In the genomic region with DNA sequence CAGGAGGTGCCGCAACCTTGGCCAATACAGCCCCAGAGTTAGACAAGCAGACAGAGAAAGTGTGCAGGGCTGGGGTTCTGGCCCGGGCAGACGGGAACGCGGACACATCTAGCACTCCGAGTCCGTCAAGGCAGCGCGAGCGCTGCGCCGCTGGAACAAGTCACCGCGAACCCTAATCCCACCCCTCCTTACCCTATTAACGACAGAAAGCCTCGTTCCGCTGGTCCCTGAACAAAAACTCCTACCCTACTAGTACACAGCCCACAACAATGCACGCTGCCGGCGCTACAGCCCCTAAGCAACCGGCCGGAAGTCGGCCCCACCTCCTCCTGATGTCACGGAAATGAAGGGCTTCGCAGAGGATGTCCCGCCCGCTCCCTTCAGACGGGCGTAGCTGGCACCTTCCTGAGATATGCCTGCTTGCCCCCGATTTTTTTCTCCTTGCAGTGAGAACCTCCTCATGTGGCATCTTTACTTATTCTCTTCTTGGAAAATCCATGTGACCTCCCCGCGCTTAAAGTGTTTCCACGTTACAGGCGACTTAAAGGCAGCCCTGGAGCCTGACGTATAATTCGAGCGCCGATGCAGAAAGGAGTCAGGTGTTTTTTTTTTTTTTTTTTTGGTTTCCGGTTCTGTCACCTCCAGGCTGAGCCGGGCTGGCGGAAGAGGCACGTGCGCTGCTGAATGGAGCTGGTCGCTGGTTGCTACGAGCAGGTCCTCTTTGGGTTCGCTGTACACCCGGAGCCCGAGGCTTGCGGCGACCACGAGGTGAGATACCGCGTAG, we compare ENCODE assay signal across 1 cellular context.
TF ChIP-seq lines count a peak whose summit lies in the region.

A gene (minus strand): TSS at position 315 of the 784 bp plus-strand sequence. CDS start 7,066 bp downstream, outside the sequence.
A gene with protein sequence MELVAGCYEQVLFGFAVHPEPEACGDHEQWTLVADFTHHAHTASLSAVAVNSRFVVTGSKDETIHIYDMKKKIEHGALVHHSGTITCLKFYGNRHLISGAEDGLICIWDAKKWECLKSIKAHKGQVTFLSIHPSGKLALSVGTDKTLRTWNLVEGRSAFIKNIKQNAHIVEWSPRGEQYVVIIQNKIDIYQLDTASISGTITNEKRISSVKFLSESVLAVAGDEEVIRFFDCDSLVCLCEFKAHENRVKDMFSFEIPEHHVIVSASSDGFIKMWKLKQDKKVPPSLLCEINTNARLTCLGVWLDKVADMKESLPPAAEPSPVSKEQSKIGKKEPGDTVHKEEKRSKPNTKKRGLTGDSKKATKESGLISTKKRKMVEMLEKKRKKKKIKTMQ (plus strand): TSS at position 671 of the 784 bp plus-strand sequence. CDS start 14 bp downstream, at position 685.

TF ChIP-seq in K562, 482 proteins besides CTCF, POLR2A, EP300 and RAD21 (continued from another document and continues in another):
- TF ChIP-seq, protein P1, sequence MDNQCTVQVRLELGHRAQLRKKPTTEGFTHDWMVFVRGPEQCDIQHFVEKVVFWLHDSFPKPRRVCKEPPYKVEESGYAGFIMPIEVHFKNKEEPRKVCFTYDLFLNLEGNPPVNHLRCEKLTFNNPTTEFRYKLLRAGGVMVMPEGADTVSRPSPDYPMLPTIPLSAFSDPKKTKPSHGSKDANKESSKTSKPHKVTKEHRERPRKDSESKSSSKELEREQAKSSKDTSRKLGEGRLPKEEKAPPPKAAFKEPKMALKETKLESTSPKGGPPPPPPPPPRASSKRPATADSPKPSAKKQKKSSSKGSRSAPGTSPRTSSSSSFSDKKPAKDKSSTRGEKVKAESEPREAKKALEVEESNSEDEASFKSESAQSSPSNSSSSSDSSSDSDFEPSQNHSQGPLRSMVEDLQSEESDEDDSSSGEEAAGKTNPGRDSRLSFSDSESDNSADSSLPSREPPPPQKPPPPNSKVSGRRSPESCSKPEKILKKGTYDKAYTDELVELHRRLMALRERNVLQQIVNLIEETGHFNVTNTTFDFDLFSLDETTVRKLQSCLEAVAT (IDR thresholded peaks at IDR 0.05): peak; percentile 58 to 73
- TF ChIP-seq MXI1 (IDR thresholded peaks at IDR 0.05; ENCODE audit: low read depth, low read length): peak; percentile 95
- TF ChIP-seq, protein P2, sequence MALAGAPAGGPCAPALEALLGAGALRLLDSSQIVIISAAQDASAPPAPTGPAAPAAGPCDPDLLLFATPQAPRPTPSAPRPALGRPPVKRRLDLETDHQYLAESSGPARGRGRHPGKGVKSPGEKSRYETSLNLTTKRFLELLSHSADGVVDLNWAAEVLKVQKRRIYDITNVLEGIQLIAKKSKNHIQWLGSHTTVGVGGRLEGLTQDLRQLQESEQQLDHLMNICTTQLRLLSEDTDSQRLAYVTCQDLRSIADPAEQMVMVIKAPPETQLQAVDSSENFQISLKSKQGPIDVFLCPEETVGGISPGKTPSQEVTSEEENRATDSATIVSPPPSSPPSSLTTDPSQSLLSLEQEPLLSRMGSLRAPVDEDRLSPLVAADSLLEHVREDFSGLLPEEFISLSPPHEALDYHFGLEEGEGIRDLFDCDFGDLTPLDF (CRISPR knock-in tag; IDR thresholded peaks at IDR 0.05): peak; percentile 35; the same call in 1 of the 2 replicates
- TF ChIP-seq ZNF778 (CRISPR knock-in tag; IDR thresholded peaks at IDR 0.05): no peak
- TF ChIP-seq TEAD1 (CRISPR knock-in tag; IDR thresholded peaks at IDR 0.05): peak in 1 of 2 experiments; percentile 34; a peak in 1 of 4 replicates
- TF ChIP-seq FOXA3 (CRISPR knock-in tag; conservative IDR thresholded peaks at IDR 0.05 in 1 of 2, IDR thresholded peaks at IDR 0.05 in 1 of 2): no peak
- peak; percentile 92 for TF ChIP-seq ZZZ3 (IDR thresholded peaks at IDR 0.05)
- 0 out of 2 replicates have a peak, but pooled peaks have one; percentile 23 for TF ChIP-seq ZEB2 (IDR thresholded peaks at IDR 0.05)
- TF ChIP-seq, protein P3, sequence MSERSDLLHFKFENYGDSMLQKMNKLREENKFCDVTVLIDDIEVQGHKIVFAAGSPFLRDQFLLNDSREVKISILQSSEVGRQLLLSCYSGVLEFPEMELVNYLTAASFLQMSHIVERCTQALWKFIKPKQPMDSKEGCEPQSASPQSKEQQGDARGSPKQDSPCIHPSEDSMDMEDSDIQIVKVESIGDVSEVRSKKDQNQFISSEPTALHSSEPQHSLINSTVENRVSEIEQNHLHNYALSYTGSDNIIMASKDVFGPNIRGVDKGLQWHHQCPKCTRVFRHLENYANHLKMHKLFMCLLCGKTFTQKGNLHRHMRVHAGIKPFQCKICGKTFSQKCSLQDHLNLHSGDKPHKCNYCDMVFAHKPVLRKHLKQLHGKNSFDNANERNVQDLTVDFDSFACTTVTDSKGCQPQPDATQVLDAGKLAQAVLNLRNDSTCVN (CRISPR knock-in tag; IDR thresholded peaks at IDR 0.05): peak; percentile 78; the same call in 1 of the 2 replicates
- no peak for TF ChIP-seq RUNX1 (IDR thresholded peaks at IDR 0.05; ENCODE audit: low read depth)
- TF ChIP-seq, protein P4, sequence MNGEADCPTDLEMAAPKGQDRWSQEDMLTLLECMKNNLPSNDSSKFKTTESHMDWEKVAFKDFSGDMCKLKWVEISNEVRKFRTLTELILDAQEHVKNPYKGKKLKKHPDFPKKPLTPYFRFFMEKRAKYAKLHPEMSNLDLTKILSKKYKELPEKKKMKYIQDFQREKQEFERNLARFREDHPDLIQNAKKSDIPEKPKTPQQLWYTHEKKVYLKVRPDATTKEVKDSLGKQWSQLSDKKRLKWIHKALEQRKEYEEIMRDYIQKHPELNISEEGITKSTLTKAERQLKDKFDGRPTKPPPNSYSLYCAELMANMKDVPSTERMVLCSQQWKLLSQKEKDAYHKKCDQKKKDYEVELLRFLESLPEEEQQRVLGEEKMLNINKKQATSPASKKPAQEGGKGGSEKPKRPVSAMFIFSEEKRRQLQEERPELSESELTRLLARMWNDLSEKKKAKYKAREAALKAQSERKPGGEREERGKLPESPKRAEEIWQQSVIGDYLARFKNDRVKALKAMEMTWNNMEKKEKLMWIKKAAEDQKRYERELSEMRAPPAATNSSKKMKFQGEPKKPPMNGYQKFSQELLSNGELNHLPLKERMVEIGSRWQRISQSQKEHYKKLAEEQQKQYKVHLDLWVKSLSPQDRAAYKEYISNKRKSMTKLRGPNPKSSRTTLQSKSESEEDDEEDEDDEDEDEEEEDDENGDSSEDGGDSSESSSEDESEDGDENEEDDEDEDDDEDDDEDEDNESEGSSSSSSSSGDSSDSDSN (IDR thresholded peaks at IDR 0.05; ENCODE audit: borderline replicate concordance in 1 of 2, low read depth in 2 of 2, low read length in 2 of 2): peak; percentile 61 to 74; a peak in 1 of 4 replicates
- peak; percentile 51; the same call in 1 of the 2 replicates for TF ChIP-seq GATAD2B (IDR thresholded peaks at IDR 0.05; ENCODE audit: borderline replicate concordance)
- TF ChIP-seq KHSRP (IDR thresholded peaks at IDR 0.05): peak; percentile 86
- TF ChIP-seq MEF2A (IDR thresholded peaks at IDR 0.05; ENCODE audit: control insufficient read depth, low read depth, low read length): no peak; the same call in 1 of the 2 replicates
- TF ChIP-seq, protein P5, sequence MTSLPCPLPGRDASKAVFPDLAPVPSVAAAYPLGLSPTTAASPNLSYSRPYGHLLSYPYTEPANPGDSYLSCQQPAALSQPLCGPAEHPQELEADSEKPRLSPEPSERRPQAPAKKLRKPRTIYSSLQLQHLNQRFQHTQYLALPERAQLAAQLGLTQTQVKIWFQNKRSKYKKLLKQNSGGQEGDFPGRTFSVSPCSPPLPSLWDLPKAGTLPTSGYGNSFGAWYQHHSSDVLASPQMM (CRISPR knock-in tag; IDR thresholded peaks at IDR 0.05): no peak
- no peak for TF ChIP-seq RCOR1 (IDR thresholded peaks at IDR 0.05; ENCODE audit: borderline replicate concordance in 1 of 2, low read depth in 2 of 2, low read length in 2 of 2)
- peak; percentile 94 for TF ChIP-seq ETV5 (CRISPR knock-in tag; IDR thresholded peaks at IDR 0.05; ENCODE audit: low read depth)
- TF ChIP-seq SMAD1 (IDR thresholded peaks at IDR 0.05; ENCODE audit: low read depth, low read length, partially characterized antibody): peak; percentile 21
- peak; percentile 99 for TF ChIP-seq BACH1 (tag; IDR thresholded peaks at IDR 0.05)
- TF ChIP-seq KLF1 (tag; IDR thresholded peaks at IDR 0.05): peak; percentile 95
- TF ChIP-seq, protein P6, sequence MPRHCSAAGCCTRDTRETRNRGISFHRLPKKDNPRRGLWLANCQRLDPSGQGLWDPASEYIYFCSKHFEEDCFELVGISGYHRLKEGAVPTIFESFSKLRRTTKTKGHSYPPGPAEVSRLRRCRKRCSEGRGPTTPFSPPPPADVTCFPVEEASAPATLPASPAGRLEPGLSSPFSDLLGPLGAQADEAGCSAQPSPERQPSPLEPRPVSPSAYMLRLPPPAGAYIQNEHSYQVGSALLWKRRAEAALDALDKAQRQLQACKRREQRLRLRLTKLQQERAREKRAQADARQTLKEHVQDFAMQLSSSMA (CRISPR knock-in tag; IDR thresholded peaks at IDR 0.05): 0 out of 2 replicates have a peak, but pooled peaks have one; percentile 78
- TF ChIP-seq, protein P7, sequence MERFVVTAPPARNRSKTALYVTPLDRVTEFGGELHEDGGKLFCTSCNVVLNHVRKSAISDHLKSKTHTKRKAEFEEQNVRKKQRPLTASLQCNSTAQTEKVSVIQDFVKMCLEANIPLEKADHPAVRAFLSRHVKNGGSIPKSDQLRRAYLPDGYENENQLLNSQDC (CRISPR knock-in tag; IDR thresholded peaks at IDR 0.05): no peak; the same call in 1 of the 2 replicates
- TF ChIP-seq, protein P8, sequence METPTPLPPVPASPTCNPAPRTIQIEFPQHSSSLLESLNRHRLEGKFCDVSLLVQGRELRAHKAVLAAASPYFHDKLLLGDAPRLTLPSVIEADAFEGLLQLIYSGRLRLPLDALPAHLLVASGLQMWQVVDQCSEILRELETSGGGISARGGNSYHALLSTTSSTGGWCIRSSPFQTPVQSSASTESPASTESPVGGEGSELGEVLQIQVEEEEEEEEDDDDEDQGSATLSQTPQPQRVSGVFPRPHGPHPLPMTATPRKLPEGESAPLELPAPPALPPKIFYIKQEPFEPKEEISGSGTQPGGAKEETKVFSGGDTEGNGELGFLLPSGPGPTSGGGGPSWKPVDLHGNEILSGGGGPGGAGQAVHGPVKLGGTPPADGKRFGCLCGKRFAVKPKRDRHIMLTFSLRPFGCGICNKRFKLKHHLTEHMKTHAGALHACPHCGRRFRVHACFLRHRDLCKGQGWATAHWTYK (CRISPR knock-in tag; IDR thresholded peaks at IDR 0.05): no peak; the same call in 1 of the 2 replicates
- TF ChIP-seq TCF7L2 (IDR thresholded peaks at IDR 0.05; ENCODE audit: low read depth, low read length): peak; percentile 42
- no peak for TF ChIP-seq SRSF1 (IDR thresholded peaks at IDR 0.05; ENCODE audit: low read depth, low read length)
- TF ChIP-seq, protein P9, sequence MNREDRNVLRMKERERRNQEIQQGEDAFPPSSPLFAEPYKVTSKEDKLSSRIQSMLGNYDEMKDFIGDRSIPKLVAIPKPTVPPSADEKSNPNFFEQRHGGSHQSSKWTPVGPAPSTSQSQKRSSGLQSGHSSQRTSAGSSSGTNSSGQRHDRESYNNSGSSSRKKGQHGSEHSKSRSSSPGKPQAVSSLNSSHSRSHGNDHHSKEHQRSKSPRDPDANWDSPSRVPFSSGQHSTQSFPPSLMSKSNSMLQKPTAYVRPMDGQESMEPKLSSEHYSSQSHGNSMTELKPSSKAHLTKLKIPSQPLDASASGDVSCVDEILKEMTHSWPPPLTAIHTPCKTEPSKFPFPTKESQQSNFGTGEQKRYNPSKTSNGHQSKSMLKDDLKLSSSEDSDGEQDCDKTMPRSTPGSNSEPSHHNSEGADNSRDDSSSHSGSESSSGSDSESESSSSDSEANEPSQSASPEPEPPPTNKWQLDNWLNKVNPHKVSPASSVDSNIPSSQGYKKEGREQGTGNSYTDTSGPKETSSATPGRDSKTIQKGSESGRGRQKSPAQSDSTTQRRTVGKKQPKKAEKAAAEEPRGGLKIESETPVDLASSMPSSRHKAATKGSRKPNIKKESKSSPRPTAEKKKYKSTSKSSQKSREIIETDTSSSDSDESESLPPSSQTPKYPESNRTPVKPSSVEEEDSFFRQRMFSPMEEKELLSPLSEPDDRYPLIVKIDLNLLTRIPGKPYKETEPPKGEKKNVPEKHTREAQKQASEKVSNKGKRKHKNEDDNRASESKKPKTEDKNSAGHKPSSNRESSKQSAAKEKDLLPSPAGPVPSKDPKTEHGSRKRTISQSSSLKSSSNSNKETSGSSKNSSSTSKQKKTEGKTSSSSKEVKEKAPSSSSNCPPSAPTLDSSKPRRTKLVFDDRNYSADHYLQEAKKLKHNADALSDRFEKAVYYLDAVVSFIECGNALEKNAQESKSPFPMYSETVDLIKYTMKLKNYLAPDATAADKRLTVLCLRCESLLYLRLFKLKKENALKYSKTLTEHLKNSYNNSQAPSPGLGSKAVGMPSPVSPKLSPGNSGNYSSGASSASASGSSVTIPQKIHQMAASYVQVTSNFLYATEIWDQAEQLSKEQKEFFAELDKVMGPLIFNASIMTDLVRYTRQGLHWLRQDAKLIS (CRISPR knock-in tag; IDR thresholded peaks at IDR 0.05): peak; percentile 82; the same call in 1 of the 2 replicates
- TF ChIP-seq RBM15 (IDR thresholded peaks at IDR 0.05; ENCODE audit: insufficient read depth, low read length): no peak
- peak; percentile 100 for TF ChIP-seq MTA1 (IDR thresholded peaks at IDR 0.05; ENCODE audit: borderline replicate concordance)
- TF ChIP-seq, protein P10, sequence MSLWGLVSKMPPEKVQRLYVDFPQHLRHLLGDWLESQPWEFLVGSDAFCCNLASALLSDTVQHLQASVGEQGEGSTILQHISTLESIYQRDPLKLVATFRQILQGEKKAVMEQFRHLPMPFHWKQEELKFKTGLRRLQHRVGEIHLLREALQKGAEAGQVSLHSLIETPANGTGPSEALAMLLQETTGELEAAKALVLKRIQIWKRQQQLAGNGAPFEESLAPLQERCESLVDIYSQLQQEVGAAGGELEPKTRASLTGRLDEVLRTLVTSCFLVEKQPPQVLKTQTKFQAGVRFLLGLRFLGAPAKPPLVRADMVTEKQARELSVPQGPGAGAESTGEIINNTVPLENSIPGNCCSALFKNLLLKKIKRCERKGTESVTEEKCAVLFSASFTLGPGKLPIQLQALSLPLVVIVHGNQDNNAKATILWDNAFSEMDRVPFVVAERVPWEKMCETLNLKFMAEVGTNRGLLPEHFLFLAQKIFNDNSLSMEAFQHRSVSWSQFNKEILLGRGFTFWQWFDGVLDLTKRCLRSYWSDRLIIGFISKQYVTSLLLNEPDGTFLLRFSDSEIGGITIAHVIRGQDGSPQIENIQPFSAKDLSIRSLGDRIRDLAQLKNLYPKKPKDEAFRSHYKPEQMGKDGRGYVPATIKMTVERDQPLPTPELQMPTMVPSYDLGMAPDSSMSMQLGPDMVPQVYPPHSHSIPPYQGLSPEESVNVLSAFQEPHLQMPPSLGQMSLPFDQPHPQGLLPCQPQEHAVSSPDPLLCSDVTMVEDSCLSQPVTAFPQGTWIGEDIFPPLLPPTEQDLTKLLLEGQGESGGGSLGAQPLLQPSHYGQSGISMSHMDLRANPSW (CRISPR knock-in tag; IDR thresholded peaks at IDR 0.05): peak; percentile 78; the same call in 1 of the 2 replicates
- peak in 1 of 2 experiments; percentile 40; a peak in 2 of 4 replicates for TF ChIP-seq SRF (CRISPR knock-in tag; IDR thresholded peaks at IDR 0.05)
- peak in 2 of 3 experiments; percentile 32 to 74 for TF ChIP-seq YY1 (IDR thresholded peaks at IDR 0.05; ENCODE audit: borderline replicate concordance in 1 of 3, control insufficient read depth in 1 of 3, extremely low read depth in 1 of 3, insufficient read depth in 3 of 3, insufficient read length in 1 of 3, insufficient replicate concordance in 2 of 3, low read depth in 1 of 3, low read length in 2 of 3)
- no peak for TF ChIP-seq MAFF (IDR thresholded peaks at IDR 0.05; ENCODE audit: low read length)
- TF ChIP-seq TBL1XR1 (IDR thresholded peaks at IDR 0.05; ENCODE audit: low read length in 2 of 2): peak; percentile 75 to 94; a peak in 3 of 4 replicates
- peak; percentile 96 for TF ChIP-seq XRCC5 (IDR thresholded peaks at IDR 0.05; ENCODE audit: low read depth, low read length)
